Comparison of ENCODE assay signal across 2 cellular contexts in genomic region chr5:473344-474192, GRCh38.
TF ChIP-seq lines count a peak whose summit lies in the region.

No MANE protein-coding gene starts in this region.

TF ChIP-seq in HCT116, 20 proteins besides CTCF, POLR2A, EP300 and RAD21 (continued from another document):
- TF ChIP-seq ATF3 (IDR thresholded peaks at IDR 0.05) = no peak

TF ChIP-seq in WTC11, 78 proteins besides CTCF, POLR2A, EP300 and RAD21 (continued from another document):
- TF ChIP-seq AFF4 (CRISPR knock-in tag; IDR thresholded peaks at IDR 0.05; ENCODE audit: borderline replicate concordance) (no peak), HMGXB4 (CRISPR knock-in tag; IDR thresholded peaks at IDR 0.05) (no peak), ZMAT4 (CRISPR knock-in tag; IDR thresholded peaks at IDR 0.05) (no peak), RELA (CRISPR knock-in tag; IDR thresholded peaks at IDR 0.05; ENCODE audit: borderline replicate concordance) (peak; percentile 47; the same call in 1 of the 2 replicates), TCF7 (CRISPR knock-in tag; IDR thresholded peaks at IDR 0.05; ENCODE audit: low read depth) (no peak), TEAD1 (CRISPR knock-in tag; IDR thresholded peaks at IDR 0.05) (no peak), ZNF416 (CRISPR knock-in tag; IDR thresholded peaks at IDR 0.05) (no peak), JAZF1 (CRISPR knock-in tag; IDR thresholded peaks at IDR 0.05) (no peak), GTF2I (CRISPR knock-in tag; conservative IDR thresholded peaks at IDR 0.05) (no peak), ZBTB21 (CRISPR knock-in tag; IDR thresholded peaks at IDR 0.05; ENCODE audit: borderline replicate concordance) (no peak), STAT6 (CRISPR knock-in tag; conservative IDR thresholded peaks at IDR 0.05; ENCODE audit: low read depth) (no peak), ZNF121 (CRISPR knock-in tag; IDR thresholded peaks at IDR 0.05) (no peak), USF1 (CRISPR knock-in tag; IDR thresholded peaks at IDR 0.05) (no peak), ATF2 (CRISPR knock-in tag; IDR thresholded peaks at IDR 0.05; ENCODE audit: borderline replicate concordance, low read depth) (no peak), ZNF232 (CRISPR knock-in tag; IDR thresholded peaks at IDR 0.05) (no peak), USF2 (CRISPR knock-in tag; IDR thresholded peaks at IDR 0.05) (no peak)
- TF ChIP-seq, protein P1, sequence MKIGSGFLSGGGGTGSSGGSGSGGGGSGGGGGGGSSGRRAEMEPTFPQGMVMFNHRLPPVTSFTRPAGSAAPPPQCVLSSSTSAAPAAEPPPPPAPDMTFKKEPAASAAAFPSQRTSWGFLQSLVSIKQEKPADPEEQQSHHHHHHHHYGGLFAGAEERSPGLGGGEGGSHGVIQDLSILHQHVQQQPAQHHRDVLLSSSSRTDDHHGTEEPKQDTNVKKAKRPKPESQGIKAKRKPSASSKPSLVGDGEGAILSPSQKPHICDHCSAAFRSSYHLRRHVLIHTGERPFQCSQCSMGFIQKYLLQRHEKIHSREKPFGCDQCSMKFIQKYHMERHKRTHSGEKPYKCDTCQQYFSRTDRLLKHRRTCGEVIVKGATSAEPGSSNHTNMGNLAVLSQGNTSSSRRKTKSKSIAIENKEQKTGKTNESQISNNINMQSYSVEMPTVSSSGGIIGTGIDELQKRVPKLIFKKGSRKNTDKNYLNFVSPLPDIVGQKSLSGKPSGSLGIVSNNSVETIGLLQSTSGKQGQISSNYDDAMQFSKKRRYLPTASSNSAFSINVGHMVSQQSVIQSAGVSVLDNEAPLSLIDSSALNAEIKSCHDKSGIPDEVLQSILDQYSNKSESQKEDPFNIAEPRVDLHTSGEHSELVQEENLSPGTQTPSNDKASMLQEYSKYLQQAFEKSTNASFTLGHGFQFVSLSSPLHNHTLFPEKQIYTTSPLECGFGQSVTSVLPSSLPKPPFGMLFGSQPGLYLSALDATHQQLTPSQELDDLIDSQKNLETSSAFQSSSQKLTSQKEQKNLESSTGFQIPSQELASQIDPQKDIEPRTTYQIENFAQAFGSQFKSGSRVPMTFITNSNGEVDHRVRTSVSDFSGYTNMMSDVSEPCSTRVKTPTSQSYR (CRISPR knock-in tag; IDR thresholded peaks at IDR 0.05) = no peak
- TF ChIP-seq, protein P2, sequence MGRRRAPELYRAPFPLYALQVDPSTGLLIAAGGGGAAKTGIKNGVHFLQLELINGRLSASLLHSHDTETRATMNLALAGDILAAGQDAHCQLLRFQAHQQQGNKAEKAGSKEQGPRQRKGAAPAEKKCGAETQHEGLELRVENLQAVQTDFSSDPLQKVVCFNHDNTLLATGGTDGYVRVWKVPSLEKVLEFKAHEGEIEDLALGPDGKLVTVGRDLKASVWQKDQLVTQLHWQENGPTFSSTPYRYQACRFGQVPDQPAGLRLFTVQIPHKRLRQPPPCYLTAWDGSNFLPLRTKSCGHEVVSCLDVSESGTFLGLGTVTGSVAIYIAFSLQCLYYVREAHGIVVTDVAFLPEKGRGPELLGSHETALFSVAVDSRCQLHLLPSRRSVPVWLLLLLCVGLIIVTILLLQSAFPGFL (CRISPR knock-in tag; IDR thresholded peaks at IDR 0.05; ENCODE audit: borderline replicate concordance) = no peak
- TF ChIP-seq, protein P3, sequence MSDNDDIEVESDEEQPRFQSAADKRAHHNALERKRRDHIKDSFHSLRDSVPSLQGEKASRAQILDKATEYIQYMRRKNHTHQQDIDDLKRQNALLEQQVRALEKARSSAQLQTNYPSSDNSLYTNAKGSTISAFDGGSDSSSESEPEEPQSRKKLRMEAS (CRISPR knock-in tag; IDR thresholded peaks at IDR 0.05) = 0 out of 2 replicates have a peak, but pooled peaks have one; percentile 17
- TF ChIP-seq, protein P4, sequence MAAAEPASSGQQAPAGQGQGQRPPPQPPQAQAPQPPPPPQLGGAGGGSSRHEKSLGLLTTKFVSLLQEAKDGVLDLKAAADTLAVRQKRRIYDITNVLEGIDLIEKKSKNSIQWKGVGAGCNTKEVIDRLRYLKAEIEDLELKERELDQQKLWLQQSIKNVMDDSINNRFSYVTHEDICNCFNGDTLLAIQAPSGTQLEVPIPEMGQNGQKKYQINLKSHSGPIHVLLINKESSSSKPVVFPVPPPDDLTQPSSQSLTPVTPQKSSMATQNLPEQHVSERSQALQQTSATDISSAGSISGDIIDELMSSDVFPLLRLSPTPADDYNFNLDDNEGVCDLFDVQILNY (CRISPR knock-in tag; IDR thresholded peaks at IDR 0.05) = no peak
